Comparison of ENCODE assay signal across 8 cellular contexts in genomic region chrX:140701480-140701879, GRCh38. TPM values are rescaled to one million over a fixed set of nuclear protein-coding genes. Genes with fewer than 3 reads are reported as not detected.
DNase-seq lines count a peak whose midpoint lies in the region; ATAC-seq and TF ChIP-seq lines count a peak whose summit lies in the region.

No MANE protein-coding gene starts in this region.

- no peaks in the 10 kb centered on the region for H3K4me1 Mint-ChIP-seq in CD14-positive monocyte

- H3K27ac Mint-ChIP-seq in CD14-positive monocyte: no peak overlapping the region

- no peaks in the 10 kb centered on the region for H3K36me3 ChIP-seq in GM23248 (ENCODE audit: low read depth)
- no peaks in the 10 kb centered on the region for H3K36me3 ChIP-seq in SK-N-SH (replicated peaks in 1 of 2; ENCODE audit: control insufficient read depth in 1 of 2, insufficient read depth in 2 of 2, low read length in 1 of 2)

- no peak overlapping the region for H3K9ac ChIP-seq in GM23248
- no peak overlapping the region for H3K9ac ChIP-seq in SK-N-SH

- no peak for TF ChIP-seq EP300 in SK-N-SH (IDR thresholded peaks at IDR 0.05; ENCODE audit: borderline replicate concordance in 1 of 2, low read depth in 1 of 2, low read length in 1 of 2)

- H3K27me3 Mint-ChIP-seq in CD14-positive monocyte (ENCODE audit: low read depth in 3 of 3): no peaks in the 10 kb centered on the region

- H3K27me3 ChIP-seq in GM23248 (replicated peaks; ENCODE audit: insufficient read depth): no peaks in the 10 kb centered on the region
- no peaks in the 10 kb centered on the region; the same call in 1 of the 2 replicates for H3K27me3 ChIP-seq in SK-N-SH (ENCODE audit: insufficient read depth)

- H4K20me1 ChIP-seq in GM23248 (ENCODE audit: insufficient read depth) (no peaks in the 10 kb centered on the region), SK-N-SH (ENCODE audit: insufficient read depth) (no peaks in the 10 kb centered on the region)

- no peak for ATAC-seq in GM18873 (IDR thresholded peaks at IDR 0.05; ENCODE audit: low FRiP score, unreplicated experiment)

- H3F3A ChIP-seq in GM23248 (ENCODE audit: insufficient read depth): no peaks in the 10 kb centered on the region
- no peaks in the 10 kb centered on the region for H3F3A ChIP-seq in SK-N-SH (replicated peaks; ENCODE audit: insufficient read depth)

- peak overlapping the region; percentile 76 for H2AFZ ChIP-seq in GM23248
- no peak overlapping the region for H2AFZ ChIP-seq in SK-N-SH (ENCODE audit: low read depth)

- no peaks in the 10 kb centered on the region for H3K36me3 Mint-ChIP-seq in CD14-positive monocyte

- in situ Hi-C loops in GM23248 (cut with MboI): no loop called here

- H3K27ac ChIP-seq in GM23248 (no peak overlapping the region), SK-N-SH (ENCODE audit: low read depth in 2 of 2, low read length in 1 of 2) (no peak overlapping the region)

- peak; percentile 6 for DNase-seq in COLO829 (ENCODE audit: low spot score)
- DNase-seq in GM23248: peak; percentile 59
- peak; percentile 30 for DNase-seq in SK-N-SH
- DNase-seq in left kidney (ENCODE audit: low read depth, low spot score): peak; percentile 43
- DNase-seq in stimulated activated naive CD4-positive, alpha-beta T cell (lab: John Stamatoyannopoulos, UW): no peak
- no peak for DNase-seq in CD14-positive monocyte (ENCODE audit: low spot score)
- DNase-seq in effector CD8-positive, alpha-beta T cell (lab: John Stamatoyannopoulos, UW): no peak

- no peak overlapping the region for H3K4me3 Mint-ChIP-seq in CD14-positive monocyte

- H3K4me1 ChIP-seq in GM23248 (ENCODE audit: insufficient read depth) (no peaks in the 10 kb centered on the region), SK-N-SH (ENCODE audit: control insufficient read depth in 1 of 2, insufficient read depth in 2 of 2, low read depth in 1 of 2, low read length in 1 of 2) (no peaks in the 10 kb centered on the region)

- POLR2A ChIA-PET in SK-N-SH (lab: Yijun Ruan, JAX): no interaction called here

- TF ChIP-seq CTCF in SK-N-SH (IDR thresholded peaks at IDR 0.05) (peak; percentile 53), CD14-positive monocyte (IDR thresholded peaks at IDR 0.05) (no peak)

- peak; percentile 58 for TF ChIP-seq RAD21 in SK-N-SH (IDR thresholded peaks at IDR 0.05; ENCODE audit: low read length)

- intact Hi-C loops in CD14-positive monocyte (cut with micrococcal nuclease): no loop called here

- 3 to 4% methylated on average over 9 of the region's 9 CpGs for WGBS in GM23248 (ENCODE audit: low coverage in 1 of 2, low lambda C conversion rate in 2 of 2, missing lambda C conversion rate in 2 of 2), 2 experiments
- 7% methylated on average over 9 of the region's 9 CpGs for WGBS in SK-N-SH (ENCODE audit: low lambda C conversion rate)

- H3K4me3 ChIP-seq in GM23248: no peak overlapping the region
- no peak overlapping the region for H3K4me3 ChIP-seq in SK-N-SH (ENCODE audit: low read depth in 2 of 2, low read length in 1 of 2)

- H3K9me2 ChIP-seq in GM23248 (ENCODE audit: insufficient read depth) (no peaks in the 10 kb centered on the region), SK-N-SH (no peaks in the 10 kb centered on the region)

- H3K79me2 ChIP-seq in GM23248 (ENCODE audit: insufficient read depth) (no peaks in the 10 kb centered on the region), SK-N-SH (ENCODE audit: insufficient read depth) (no peaks in the 10 kb centered on the region)

- no peaks in the 10 kb centered on the region for H3K9me3 Mint-ChIP-seq in CD14-positive monocyte

- H3K9me3 ChIP-seq in GM23248 (ENCODE audit: low read depth): no peaks in the 10 kb centered on the region
- no peaks in the 10 kb centered on the region for H3K9me3 ChIP-seq in SK-N-SH

- H3K4me2 ChIP-seq in GM23248 (ENCODE audit: unreplicated experiment) (no peak overlapping the region), SK-N-SH (no peak overlapping the region)

- CTCF ChIA-PET in SK-N-SH (lab: Yijun Ruan, JAX): interaction anchor here (0.7 to 2.0 kb wide), 8 partner anchors 9 to 108 kb away, joined by 3 to 9 read pairs (median 5); partner anchors contain the start of gene LINC00632

TF ChIP-seq in SK-N-SH, 30 proteins besides CTCF, POLR2A, EP300 and RAD21:
- TF ChIP-seq POLR2AphosphoS5 (IDR thresholded peaks at IDR 0.05; ENCODE audit: low read depth, low read length) (no peak), SMC3 (IDR thresholded peaks at IDR 0.05; ENCODE audit: low read depth, low read length) (peak; percentile 32; the same call in 1 of the 2 replicates)

RNA-seq across cellular contexts. Expression of gene LINC00632, which starts 8.1 kb away (rescaled TPM):
- total RNA-seq in GM23248 (2014; rRNA removed; shearing (Covaris generic)): 17.7 and 20.6 TPM in 2 replicates
- polyA plus RNA-seq in GM23248 (2016; fragmentation: Nextera tagmentation; extraction: Ambion mirVana) (36.7 and 40.7 TPM in 2 replicates), SK-N-SH (2012; rRNA removed) (0.31 and 1.2 TPM in 2 replicates), CD14-positive monocyte (not detected)
- polyA plus RNA-seq in SK-N-SH (2012; cell fraction: cytosol; rRNA removed): 1.3 and 2.1 TPM in 2 replicates
- polyA plus RNA-seq in SK-N-SH (2012; cell fraction: nucleus; rRNA removed): 0.41 and 0.54 TPM in 2 replicates

Comparison
In these comparisons a context has a peak if more than half of its experiments do, and no peak if none do; other contexts are left out.
1. DNase-seq: peak in COLO829 (single experiment), GM23248 (single experiment), SK-N-SH (single experiment) and left kidney (single experiment); none in stimulated activated naive CD4-positive, alpha-beta T cell (0 of 6), CD14-positive monocyte (single experiment) and effector CD8-positive, alpha-beta T cell (single experiment).
2. RNA of gene LINC00632, which starts 8.1 kb away (polyA plus RNA-seq): 36.7 to 40.7 TPM in GM23248; 0.31 to 2.1 TPM in SK-N-SH and not detected in CD14-positive monocyte; every median in the first group is over 10 times any median in the second.